Comparison of ENCODE assay signal across 16 cellular contexts in the genomic region with DNA sequence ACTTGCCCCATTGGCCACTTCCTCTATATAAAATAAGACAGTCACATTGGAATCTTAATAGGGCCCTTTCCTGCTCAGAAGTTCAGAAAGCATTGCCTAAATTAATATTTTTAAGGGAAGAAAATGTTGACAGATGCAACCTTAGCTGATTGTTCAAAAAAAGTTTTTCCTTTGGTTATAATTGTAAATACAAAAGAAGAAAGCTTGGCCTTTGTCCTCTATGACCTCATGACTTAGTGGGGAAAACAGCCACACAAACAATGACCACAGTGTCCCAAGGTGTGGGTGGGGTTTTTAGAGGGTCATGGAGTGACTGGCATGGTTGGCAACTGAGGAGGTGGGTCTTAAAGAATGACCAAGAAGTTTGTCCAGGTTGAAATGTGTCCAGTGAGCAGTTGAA. TPM values are rescaled to one million over a fixed set of nuclear protein-coding genes. Genes with fewer than 3 reads are reported as not detected.
A peak's percentile ranks its signal among the peaks of the same experiment; 100 is the strongest.
DNase-seq lines count a peak whose midpoint lies in the region; ATAC-seq and TF ChIP-seq lines count a peak whose summit lies in the region.
"Had no signal": no experiment of that assay in that cellular context is flagged by ENCODE, and none has a peak within 500 bp of the region (broad histone marks: within the 10 kb centered on the region; RNA-seq: fewer than 3 reads in every experiment).

No MANE protein-coding gene starts in this region.

- H3K4me3 ChIP-seq in GM23338 (no peak overlapping the region), upper lobe of left lung (no peak overlapping the region)
- H3K4me3 ChIP-seq: GM12878, GM23248, HAP-1 had no signal

- no peak overlapping the region for H3K27ac ChIP-seq in GM23338 (ENCODE audit: low read depth)
- H3K27ac ChIP-seq in substantia nigra (ENCODE audit: low read depth, low read length, poor library complexity, severe bottlenecking) = peak overlapping the region; percentile 61
- H3K27ac ChIP-seq in upper lobe of left lung = no peak overlapping the region
- H3K27ac ChIP-seq: GM23248 had no signal

- H3K27me3 Mint-ChIP-seq in GM23338 (ENCODE audit: insufficient read depth, low read depth, poor library complexity) (no peaks in the 10 kb centered on the region), WTC11 (ENCODE audit: low read depth) (no peaks in the 10 kb centered on the region)
- H3K27me3 Mint-ChIP-seq: B cell; CD4-positive, alpha-beta T cell had no signal

- no peak overlapping the region for H3K4me2 ChIP-seq in GM23338

- no peak overlapping the region for H3K4me3 Mint-ChIP-seq in GM23338
- H3K4me3 Mint-ChIP-seq in WTC11 = no peak overlapping the region
- H3K4me3 Mint-ChIP-seq: B cell; CD4-positive, alpha-beta T cell had no signal

- no peak for TF ChIP-seq EP300 in upper lobe of left lung (IDR thresholded peaks at IDR 0.05)

- H3K36me3 Mint-ChIP-seq in GM23338 (ENCODE audit: low read depth) = no peaks in the 10 kb centered on the region
- H3K36me3 Mint-ChIP-seq in WTC11 = no peaks in the 10 kb centered on the region

- no peak overlapping the region for H2AFZ ChIP-seq in GM23338
- H2AFZ ChIP-seq: GM23248 had no signal

- H3K4me1 ChIP-seq in GM23338 (ENCODE audit: insufficient read depth) = peaks cover 31% of the 10 kb centered on the region
- H3K4me1 ChIP-seq in upper lobe of left lung = no peaks in the 10 kb centered on the region

- H3K36me3 ChIP-seq in GM23338 (ENCODE audit: insufficient read depth) (no peaks in the 10 kb centered on the region), upper lobe of left lung (peaks cover 0 to 7% (median 0%) of the 10 kb centered on the region in 4 donors)
- H3K36me3 ChIP-seq: HAP-1 had no signal

- H3K79me2 ChIP-seq in GM23338 (replicated peaks; ENCODE audit: insufficient read depth) = no peaks in the 10 kb centered on the region

- TF ChIP-seq CTCF in GM23338 (conservative IDR thresholded peaks at IDR 0.05; ENCODE audit: low read depth in 2 of 2) (no peak), WTC11 (IDR thresholded peaks at IDR 0.05) (no peak), upper lobe of left lung (IDR thresholded peaks at IDR 0.05) (no peak)

- no peak for TF ChIP-seq POLR2A in upper lobe of left lung (IDR thresholded peaks at IDR 0.05)

- H3K4me1 Mint-ChIP-seq in GM23338 (peaks cover 32% of the 10 kb centered on the region), WTC11 (peaks cover 20% of the 10 kb centered on the region)
- H3K4me1 Mint-ChIP-seq: B cell had no signal

- no peaks in the 10 kb centered on the region for H3K9me2 ChIP-seq in GM23338 (ENCODE audit: insufficient read depth)

- H3F3A ChIP-seq in GM23338 (replicated peaks; ENCODE audit: low read depth) = no peaks in the 10 kb centered on the region

- no peaks in the 10 kb centered on the region for H3K9me3 Mint-ChIP-seq in GM23338
- no peaks in the 10 kb centered on the region for H3K9me3 Mint-ChIP-seq in WTC11
- H3K9me3 Mint-ChIP-seq: CD4-positive, alpha-beta T cell had no signal

- POLR2A ChIA-PET in WTC11 (lab: Charles Lee) = no interaction called here

- H3K27me3 ChIP-seq in GM23338 (ENCODE audit: insufficient read depth) (no peaks in the 10 kb centered on the region), upper lobe of left lung (no peaks in the 10 kb centered on the region)

- H3K27ac Mint-ChIP-seq in GM23338 (peak overlapping the region; percentile 38; the same call in 1 of the 2 replicates), WTC11 (peak overlapping the region; percentile 51; the same call in 1 of the 2 replicates)
- H3K27ac Mint-ChIP-seq: B cell; CD4-positive, alpha-beta T cell had no signal

- H3K9me3 ChIP-seq in upper lobe of left lung = no peaks in the 10 kb centered on the region
- H3K9me3 ChIP-seq: HAP-1 had no signal

- DNase-seq in GM23338 (ENCODE audit: low spot score) = no peak
- DNase-seq in WTC11 (ENCODE audit: low spot score) = no peak
- DNase-seq in medulla oblongata (ENCODE audit: extremely low spot score) = peak; percentile 36
- DNase-seq in substantia nigra (lab: John Stamatoyannopoulos, UW) = peak in 1 of 49 donors; percentile 36
- DNase-seq in upper lobe of left lung = no peak
- no peak for DNase-seq in NCI-H146 (lab: John Stamatoyannopoulos, UW)
- DNase-seq: C1 segment of cervical spinal cord; CD4-positive, alpha-beta T cell; DMS79; GM23248; IMR-90 had no signal

- no peaks in the 10 kb centered on the region for H4K20me1 ChIP-seq in GM23338 (replicated peaks; ENCODE audit: insufficient read depth)

- CTCF ChIA-PET in WTC11 (lab: Charles Lee) = interaction anchor here (1.4 to 4.7 kb wide), 2 partner anchors 10 to 26 kb away, joined by 4 to 42 read pairs; a partner anchor contains a TSS

- ATAC-seq in GM23338 = no peak
- ATAC-seq in WTC11 = no peak
- ATAC-seq in HG03025 (IDR thresholded peaks at IDR 0.05; ENCODE audit: low FRiP score, unreplicated experiment) = no peak
- ATAC-seq in upper lobe of left lung (ENCODE audit: low FRiP score in 2 of 2) = no peak
- ATAC-seq: GM12878 had no signal

TF ChIP-seq in GM23338, 12 proteins besides CTCF, POLR2A, EP300 and RAD21 (continues in another document):
- no peak for TF ChIP-seq POLR2AphosphoS5 (IDR thresholded peaks at IDR 0.05; ENCODE audit: low read depth)
- TF ChIP-seq, protein P1, sequence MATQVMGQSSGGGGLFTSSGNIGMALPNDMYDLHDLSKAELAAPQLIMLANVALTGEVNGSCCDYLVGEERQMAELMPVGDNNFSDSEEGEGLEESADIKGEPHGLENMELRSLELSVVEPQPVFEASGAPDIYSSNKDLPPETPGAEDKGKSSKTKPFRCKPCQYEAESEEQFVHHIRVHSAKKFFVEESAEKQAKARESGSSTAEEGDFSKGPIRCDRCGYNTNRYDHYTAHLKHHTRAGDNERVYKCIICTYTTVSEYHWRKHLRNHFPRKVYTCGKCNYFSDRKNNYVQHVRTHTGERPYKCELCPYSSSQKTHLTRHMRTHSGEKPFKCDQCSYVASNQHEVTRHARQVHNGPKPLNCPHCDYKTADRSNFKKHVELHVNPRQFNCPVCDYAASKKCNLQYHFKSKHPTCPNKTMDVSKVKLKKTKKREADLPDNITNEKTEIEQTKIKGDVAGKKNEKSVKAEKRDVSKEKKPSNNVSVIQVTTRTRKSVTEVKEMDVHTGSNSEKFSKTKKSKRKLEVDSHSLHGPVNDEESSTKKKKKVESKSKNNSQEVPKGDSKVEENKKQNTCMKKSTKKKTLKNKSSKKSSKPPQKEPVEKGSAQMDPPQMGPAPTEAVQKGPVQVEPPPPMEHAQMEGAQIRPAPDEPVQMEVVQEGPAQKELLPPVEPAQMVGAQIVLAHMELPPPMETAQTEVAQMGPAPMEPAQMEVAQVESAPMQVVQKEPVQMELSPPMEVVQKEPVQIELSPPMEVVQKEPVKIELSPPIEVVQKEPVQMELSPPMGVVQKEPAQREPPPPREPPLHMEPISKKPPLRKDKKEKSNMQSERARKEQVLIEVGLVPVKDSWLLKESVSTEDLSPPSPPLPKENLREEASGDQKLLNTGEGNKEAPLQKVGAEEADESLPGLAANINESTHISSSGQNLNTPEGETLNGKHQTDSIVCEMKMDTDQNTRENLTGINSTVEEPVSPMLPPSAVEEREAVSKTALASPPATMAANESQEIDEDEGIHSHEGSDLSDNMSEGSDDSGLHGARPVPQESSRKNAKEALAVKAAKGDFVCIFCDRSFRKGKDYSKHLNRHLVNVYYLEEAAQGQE (IDR thresholded peaks at IDR 0.05; ENCODE audit: unreplicated experiment) = no peak
- TF ChIP-seq CREB1 (CRISPR knock-in tag; IDR thresholded peaks at IDR 0.05; ENCODE audit: low read depth) = no peak
- TF ChIP-seq ZNF114 (CRISPR knock-in tag; IDR thresholded peaks at IDR 0.05) = no peak
- no peak for TF ChIP-seq NANOG (IDR thresholded peaks at IDR 0.05; ENCODE audit: borderline replicate concordance)

TF ChIP-seq in WTC11, 78 proteins besides CTCF, POLR2A, EP300 and RAD21 (continues in another document):
- no peak for TF ChIP-seq FOXK1 (CRISPR knock-in tag; IDR thresholded peaks at IDR 0.05)
- TF ChIP-seq, protein P2, sequence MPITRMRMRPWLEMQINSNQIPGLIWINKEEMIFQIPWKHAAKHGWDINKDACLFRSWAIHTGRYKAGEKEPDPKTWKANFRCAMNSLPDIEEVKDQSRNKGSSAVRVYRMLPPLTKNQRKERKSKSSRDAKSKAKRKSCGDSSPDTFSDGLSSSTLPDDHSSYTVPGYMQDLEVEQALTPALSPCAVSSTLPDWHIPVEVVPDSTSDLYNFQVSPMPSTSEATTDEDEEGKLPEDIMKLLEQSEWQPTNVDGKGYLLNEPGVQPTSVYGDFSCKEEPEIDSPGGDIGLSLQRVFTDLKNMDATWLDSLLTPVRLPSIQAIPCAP (CRISPR knock-in tag; IDR thresholded peaks at IDR 0.05) = no peak
- no peak for TF ChIP-seq ZNF219 (CRISPR knock-in tag; IDR thresholded peaks at IDR 0.05; ENCODE audit: borderline replicate concordance)
- TF ChIP-seq, protein P3, sequence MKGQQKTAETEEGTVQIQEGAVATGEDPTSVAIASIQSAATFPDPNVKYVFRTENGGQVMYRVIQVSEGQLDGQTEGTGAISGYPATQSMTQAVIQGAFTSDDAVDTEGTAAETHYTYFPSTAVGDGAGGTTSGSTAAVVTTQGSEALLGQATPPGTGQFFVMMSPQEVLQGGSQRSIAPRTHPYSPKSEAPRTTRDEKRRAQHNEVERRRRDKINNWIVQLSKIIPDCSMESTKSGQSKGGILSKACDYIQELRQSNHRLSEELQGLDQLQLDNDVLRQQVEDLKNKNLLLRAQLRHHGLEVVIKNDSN (CRISPR knock-in tag; IDR thresholded peaks at IDR 0.05) = no peak
- TF ChIP-seq MXD4 (CRISPR knock-in tag; IDR thresholded peaks at IDR 0.05; ENCODE audit: borderline replicate concordance) = no peak
- TF ChIP-seq, protein P4, sequence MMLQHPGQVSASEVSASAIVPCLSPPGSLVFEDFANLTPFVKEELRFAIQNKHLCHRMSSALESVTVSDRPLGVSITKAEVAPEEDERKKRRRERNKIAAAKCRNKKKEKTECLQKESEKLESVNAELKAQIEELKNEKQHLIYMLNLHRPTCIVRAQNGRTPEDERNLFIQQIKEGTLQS (CRISPR knock-in tag; conservative IDR thresholded peaks at IDR 0.05) = no peak

RNA-seq across cellular contexts. Expression of a gene that starts 11.7 kb away (rescaled TPM):
- 65.1 and 65.6 TPM in 2 replicates for total RNA-seq in GM23338 (2014; rRNA removed; shearing (Covaris generic))
- 26.0 and 26.7 TPM in 2 replicates for polyA plus RNA-seq in GM23338 (2016; fragmentation: Nextera tagmentation; extraction: Ambion mirVana)
- 47.3 to 54.9 TPM (median 50.9 TPM) in 3 replicates for total RNA-seq in WTC11 (2021)
- total RNA-seq in upper lobe of left lung = 10 to 100 TPM; 15.2 to 36.1 (median 23.3) TPM

RNA-seq across cellular contexts. Expression of a gene that starts 58.4 kb away (rescaled TPM):
- total RNA-seq in GM23338 (2014; rRNA removed; shearing (Covaris generic)) = not detected in 2 replicates
- polyA plus RNA-seq in GM23338 (2016; fragmentation: Nextera tagmentation; extraction: Ambion mirVana) = 0.96 and 1.3 TPM in 2 replicates
- total RNA-seq in WTC11 (2021) = 0.09 to 0.16 TPM (median 0.15 TPM) in 3 replicates
- 10 to 100 TPM in 5 of 6 donors, 1 to 10 TPM in 1; 6.1 to 31.3 (median 23.8) TPM for total RNA-seq in upper lobe of left lung
- total RNA-seq: G401 had no signal
